Comparison of ENCODE assay signal across 8 cellular contexts in genomic region chr17:60526726-60527125, GRCh38. TPM values are rescaled to one million over a fixed set of nuclear protein-coding genes. Genes with fewer than 3 reads are reported as not detected.
A peak's percentile ranks its signal among the peaks of the same experiment; 100 is the strongest.
DNase-seq lines count a peak whose midpoint lies in the region; ATAC-seq lines count a peak whose summit lies in the region.

No MANE protein-coding gene starts in this region.

- no peak for DNase-seq in T-helper 2 cell treated with Interferon-gamma antibody and Interleukin-4, amounts not matched to agents 5 μg/mL and 100 μg/mL, for 36 hours (ENCODE audit: low spot score)
- DNase-seq in T-helper 2 cell (no peak), iris pigment epithelial cell (ENCODE audit: low read depth) (peak; percentile 34), GOT3 (lab: John Stamatoyannopoulos, UW) (no peak), NCI-H774 (lab: John Stamatoyannopoulos, UW) (no peak), GF-D8 (lab: John Stamatoyannopoulos, UW) (no peak)

- H3K4me3 Mint-ChIP-seq in T-helper 2 cell treated with Interferon-gamma antibody and Interleukin-4, amounts not matched to agents 5 μg/mL and 100 μg/mL, for 36 hours = peak overlapping the region; percentile 98
- peak overlapping the region; percentile 99 for H3K4me3 Mint-ChIP-seq in activated T-helper 17 cell treated with anti-CD3 and anti-CD28 coated beads, Interleukin-2, amount 50 U/mL, for 72 hours

- H3K4me3 ChIP-seq in stomach smooth muscle (ENCODE audit: low read length in 2 of 2) = peak overlapping the region; percentile 97 to 100

- H3K9me3 Mint-ChIP-seq in T-helper 2 cell treated with Interferon-gamma antibody and Interleukin-4, amounts not matched to agents 5 μg/mL and 100 μg/mL, for 36 hours = no peaks in the 10 kb centered on the region
- H3K9me3 Mint-ChIP-seq in activated T-helper 17 cell treated with anti-CD3 and anti-CD28 coated beads, Interleukin-2, amount 50 U/mL, for 72 hours = no peaks in the 10 kb centered on the region

- H3K27me3 Mint-ChIP-seq in T-helper 2 cell treated with Interferon-gamma antibody and Interleukin-4, amounts not matched to agents 5 μg/mL and 100 μg/mL, for 36 hours (ENCODE audit: low read depth) = no peaks in the 10 kb centered on the region
- no peaks in the 10 kb centered on the region for H3K27me3 Mint-ChIP-seq in activated T-helper 17 cell treated with anti-CD3 and anti-CD28 coated beads, Interleukin-2, amount 50 U/mL, for 72 hours

- no peaks in the 10 kb centered on the region for H3K9me3 ChIP-seq in stomach smooth muscle (ENCODE audit: control insufficient read depth in 2 of 2, low read length in 2 of 2)

- no peak overlapping the region for H3K27ac ChIP-seq in stomach smooth muscle (ENCODE audit: low read length)

- H3K36me3 ChIP-seq in stomach smooth muscle (ENCODE audit: control insufficient read depth in 2 of 2, insufficient read depth in 2 of 2, low read length in 2 of 2) = no peaks in the 10 kb centered on the region

- H3K36me3 Mint-ChIP-seq in T-helper 2 cell treated with Interferon-gamma antibody and Interleukin-4, amounts not matched to agents 5 μg/mL and 100 μg/mL, for 36 hours (ENCODE audit: low read depth) = peaks cover 4% of the 10 kb centered on the region
- H3K36me3 Mint-ChIP-seq in activated T-helper 17 cell treated with anti-CD3 and anti-CD28 coated beads, Interleukin-2, amount 50 U/mL, for 72 hours (ENCODE audit: low read depth) = peaks cover 13% of the 10 kb centered on the region

- peak overlapping the region; percentile 96 to 98 for H3K9ac ChIP-seq in stomach smooth muscle (ENCODE audit: low read length in 2 of 2)

- no peaks in the 10 kb centered on the region for H3K27me3 ChIP-seq in stomach smooth muscle (ENCODE audit: control insufficient read depth in 1 of 2, insufficient read depth in 2 of 2, low read length in 2 of 2)

- H3K27ac Mint-ChIP-seq in T-helper 2 cell treated with Interferon-gamma antibody and Interleukin-4, amounts not matched to agents 5 μg/mL and 100 μg/mL, for 36 hours = peak overlapping the region; percentile 97
- H3K27ac Mint-ChIP-seq in activated T-helper 17 cell treated with anti-CD3 and anti-CD28 coated beads, Interleukin-2, amount 50 U/mL, for 72 hours = peak overlapping the region; percentile 99

- ATAC-seq in activated T-helper 17 cell treated with anti-CD3 and anti-CD28 coated beads, Interleukin-2, amount 50 U/mL, for 72 hours (replicated peaks) = no peak

- peaks cover 10% of the 10 kb centered on the region for H3K4me1 ChIP-seq in stomach smooth muscle (ENCODE audit: control insufficient read depth, insufficient read depth, low read length)

- H3K4me1 Mint-ChIP-seq in T-helper 2 cell treated with Interferon-gamma antibody and Interleukin-4, amounts not matched to agents 5 μg/mL and 100 μg/mL, for 36 hours (ENCODE audit: low read depth) = peaks cover 26% of the 10 kb centered on the region
- peaks cover 21% of the 10 kb centered on the region for H3K4me1 Mint-ChIP-seq in activated T-helper 17 cell treated with anti-CD3 and anti-CD28 coated beads, Interleukin-2, amount 50 U/mL, for 72 hours

RNA-seq across cellular contexts. Expression of gene APPBP2, which starts 0.7 kb away (rescaled TPM):
- total RNA-seq in activated T-helper 17 cell treated with anti-CD3 and anti-CD28 coated beads, Interleukin-2, amount 50 U/mL, for 72 hours = 10 to 100 TPM; 27.7 to 33.0 TPM
